ENCODE assay signal across 21 cellular contexts in the genomic region with DNA sequence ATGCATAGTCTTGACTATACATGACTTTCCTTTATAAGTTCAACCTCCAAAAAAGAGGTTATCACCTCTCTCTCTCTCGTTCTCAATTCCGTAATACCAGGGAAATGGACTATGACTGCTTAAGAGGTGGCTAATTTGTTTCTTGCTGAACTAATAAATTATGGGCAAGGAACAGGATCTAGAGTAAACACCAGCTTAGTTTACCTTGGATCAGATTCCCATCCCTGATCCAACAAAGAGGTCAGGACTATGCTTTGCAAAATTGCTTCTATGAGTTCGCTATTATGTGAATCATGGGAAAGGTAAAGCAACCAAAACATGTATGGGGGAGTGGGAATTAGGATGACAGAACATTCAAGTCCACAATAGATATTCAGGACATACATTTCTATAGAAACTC.
A peak's percentile ranks its signal among the peaks of the same experiment; 100 is the strongest.
DNase-seq lines count a peak whose midpoint lies in the region; FAIRE-seq and TF ChIP-seq lines count a peak whose summit lies in the region.
"Had no signal": no experiment of that assay in that cellular context is flagged by ENCODE, and none has a peak within 500 bp of the region (broad histone marks: within the 10 kb centered on the region; RNA-seq: fewer than 3 reads in every experiment).

No MANE protein-coding gene starts in this region.

- H3K36me3 ChIP-seq in testis (ENCODE audit: low read depth, missing control alignments) (no peaks in the 10 kb centered on the region), endodermal cell (ENCODE audit: control insufficient read depth, insufficient read depth, low read length) (no peaks in the 10 kb centered on the region)
- H3K36me3 ChIP-seq: BE2C, upper lobe of left lung had no signal

- H3K4me3 ChIP-seq in testis (no peak overlapping the region), endodermal cell (ENCODE audit: low read length) (no peak overlapping the region)
- H3K4me3 ChIP-seq: A549, upper lobe of left lung had no signal

- DNase-seq in COR-L47 (lab: John Stamatoyannopoulos, UW) (peak; percentile 68), NCI-H1417 (lab: John Stamatoyannopoulos, UW) (peak; percentile 43 to 88 (median 77)), NCI-H510A (lab: John Stamatoyannopoulos, UW) (peak; percentile 42), astrocyte of the hippocampus (ENCODE audit: low read depth, low spot score) (peak; percentile 7), NCI-H2171 treated with DMSO at 0.1 percent for 48 hours (lab: John Stamatoyannopoulos, UW) (no peak), testis (no peak), endodermal cell (no peak), frontal cortex (ENCODE audit: low spot score in 2 of 2) (no peak)
- DNase-seq: activated CD8-positive, alpha-beta memory T cell treated with anti-CD3 and anti-CD28 coated beads, Interleukin-2, amount 50 U/mL, for 48 hours; BE2C; cortex of kidney; Kasumi-1; NCI-H1436 treated with DMSO at 0.1 percent for 48 hours; NCI-H82; retina; stimulated activated CD4-positive, alpha-beta T cell treated with anti-CD3 and anti-CD28 coated beads, Interleukin-4, amount 100 ng/mL, for 4 hours; upper lobe of left lung had no signal

- TF ChIP-seq CTCF in testis (IDR thresholded peaks at IDR 0.05) (no peak), endodermal cell (conservative IDR thresholded peaks at IDR 0.05) (no peak)

- no peak for FAIRE-seq in frontal cortex (lab: Jason Lieb, UNC)
- FAIRE-seq: A549, bronchial epithelial cell, GM18507 had no signal

- no peaks in the 10 kb centered on the region for H3K27me3 ChIP-seq in testis
- H3K27me3 ChIP-seq in endodermal cell (ENCODE audit: control insufficient read depth, insufficient read depth, low read length, poor library complexity, severe bottlenecking): peaks cover 6% of the 10 kb centered on the region
- H3K27me3 ChIP-seq: BE2C, upper lobe of left lung had no signal

- H3K4me1 ChIP-seq in testis (no peaks in the 10 kb centered on the region), endodermal cell (ENCODE audit: control insufficient read depth, insufficient read depth, low read length) (no peaks in the 10 kb centered on the region)
- H3K4me1 ChIP-seq: A549, upper lobe of left lung had no signal

- intact Hi-C loops in testis (cut with DNase I; ENCODE audit: low total_unique reads): no loop called here

- H3K9ac ChIP-seq in endodermal cell (ENCODE audit: extremely low read depth, low read length, poor library complexity, severe bottlenecking): no peak overlapping the region

- 91 to 96% methylated on average over 3 of the region's 3 CpGs for whole genome bisulfite sequencing in testis, 2 donors
- whole genome bisulfite sequencing in endodermal cell (ENCODE audit: insufficient coverage in 1 of 2, insufficient read length in 1 of 2), 2 experiments: 90 to 100% methylated on average over 2 to 3 of the region's 3 CpGs

- peaks cover 3% of the 10 kb centered on the region for H3K27me3 Mint-ChIP-seq in endodermal cell (ENCODE audit: insufficient read depth)

- no peaks in the 10 kb centered on the region for H3K9me3 Mint-ChIP-seq in endodermal cell
- H3K9me3 Mint-ChIP-seq: T-helper 2 cell treated with Interferon-gamma antibody and Interleukin-4, amounts not matched to agents 5 μg/mL and 100 μg/mL, for 36 hours had no signal

- no peak overlapping the region for H3K27ac ChIP-seq in testis
- no peak overlapping the region for H3K27ac ChIP-seq in endodermal cell (ENCODE audit: low read depth, low read length)
- H3K27ac ChIP-seq: A549, upper lobe of left lung had no signal

- no peaks in the 10 kb centered on the region for H3K36me3 Mint-ChIP-seq in endodermal cell (ENCODE audit: low read depth)

- H3K27ac Mint-ChIP-seq in endodermal cell: no peak overlapping the region
- H3K27ac Mint-ChIP-seq: T-helper 2 cell treated with Interferon-gamma antibody and Interleukin-4, amounts not matched to agents 5 μg/mL and 100 μg/mL, for 36 hours had no signal

- no peak overlapping the region for H3K4me3 Mint-ChIP-seq in endodermal cell
- H3K4me3 Mint-ChIP-seq: T-helper 2 cell treated with Interferon-gamma antibody and Interleukin-4, amounts not matched to agents 5 μg/mL and 100 μg/mL, for 36 hours had no signal

- no peak for TF ChIP-seq POLR2A in testis (IDR thresholded peaks at IDR 0.05)

- H3K4me1 Mint-ChIP-seq in endodermal cell: no peaks in the 10 kb centered on the region

- no peaks in the 10 kb centered on the region for H3K9me3 ChIP-seq in testis
- no peaks in the 10 kb centered on the region for H3K9me3 ChIP-seq in endodermal cell (ENCODE audit: control insufficient read depth, low read length)
- H3K9me3 ChIP-seq: A549, BE2C, upper lobe of left lung had no signal

Comparison
In these comparisons a context has a peak if more than half of its experiments do, and no peak if none do; other contexts are left out.
1. DNase-seq: peak in COR-L47 (single experiment), NCI-H1417 (3 of 3), NCI-H510A (single experiment) and astrocyte of the hippocampus (single experiment); none in NCI-H2171 treated with DMSO at 0.1 percent for 48 hours (single experiment), testis (single experiment), endodermal cell (single experiment) and frontal cortex (0 of 2).